1 cellular context compared by ENCODE assay signal in genomic region chr17:59365383-59365981, GRCh38.
TF ChIP-seq lines count a peak whose summit lies in the region.

No MANE protein-coding gene starts in this region.

TF ChIP-seq in K562, 482 proteins besides CTCF, POLR2A, EP300 and RAD21 (continued from another document and continues in another):
- TF ChIP-seq ETV6 (IDR thresholded peaks at IDR 0.05; ENCODE audit: borderline replicate concordance in 1 of 2, low read depth in 2 of 2, low read length in 1 of 2) (peak in 1 of 2 experiments; percentile 41; a peak in 1 of 4 replicates), ETV6 (CRISPR knock-in tag; IDR thresholded peaks at IDR 0.05; ENCODE audit: borderline replicate concordance) (no peak), DPF2 (IDR thresholded peaks at IDR 0.05) (peak; percentile 93), ZNF318 (IDR thresholded peaks at IDR 0.05; ENCODE audit: borderline replicate concordance in 1 of 2, low read depth in 1 of 2) (peak in 1 of 2 experiments; percentile 31; a peak in 2 of 4 replicates), MYNN (IDR thresholded peaks at IDR 0.05) (peak; percentile 62; the same call in 1 of the 2 replicates), MYNN (CRISPR knock-in tag; IDR thresholded peaks at IDR 0.05) (no peak), PBX2 (CRISPR knock-in tag; IDR thresholded peaks at IDR 0.05; ENCODE audit: low read depth) (no peak), PBX2 (tag; conservative IDR thresholded peaks at IDR 0.05; ENCODE audit: low read depth) (peak; percentile 73), HDAC3 (IDR thresholded peaks at IDR 0.05; ENCODE audit: borderline replicate concordance, partially characterized antibody) (peak; percentile 82), CXXC5 (CRISPR knock-in tag; IDR thresholded peaks at IDR 0.05) (peak; percentile 78), ESRRA (IDR thresholded peaks at IDR 0.05; ENCODE audit: borderline replicate concordance, low read depth) (peak; percentile 87), ZNF639 (CRISPR knock-in tag; conservative IDR thresholded peaks at IDR 0.05 in 1 of 2, IDR thresholded peaks at IDR 0.05 in 1 of 2) (peak in 1 of 2 experiments; percentile 90; a peak in 1 of 4 replicates), TEAD4 (IDR thresholded peaks at IDR 0.05; ENCODE audit: low read length) (peak; percentile 97), TEAD4 (CRISPR knock-in tag; IDR thresholded peaks at IDR 0.05; ENCODE audit: borderline replicate concordance) (no peak), SAFB2 (IDR thresholded peaks at IDR 0.05; ENCODE audit: borderline replicate concordance, low read depth, low read length, severe bottlenecking) (no peak), GATA2 (CRISPR knock-in tag; IDR thresholded peaks at IDR 0.05) (peak; percentile 92), NCOA4 (IDR thresholded peaks at IDR 0.05; ENCODE audit: partially characterized antibody) (no peak), FOXJ2 (tag; IDR thresholded peaks at IDR 0.05) (0 out of 2 replicates have a peak, but pooled peaks have one; percentile 49), MED1 (CRISPR knock-in tag; IDR thresholded peaks at IDR 0.05; ENCODE audit: borderline replicate concordance) (no peak), MXI1 (IDR thresholded peaks at IDR 0.05; ENCODE audit: low read depth, low read length) (no peak), RCOR1 (IDR thresholded peaks at IDR 0.05; ENCODE audit: borderline replicate concordance in 1 of 2, low read depth in 2 of 2, low read length in 2 of 2) (peak; percentile 97 to 100), NRF1 (conservative IDR thresholded peaks at IDR 0.05 in 1 of 2, IDR thresholded peaks at IDR 0.05 in 1 of 2) (0 out of 4 replicates have a peak, but pooled peaks of 1 of the 2 experiments have one; percentile 7), ELK3 (CRISPR knock-in tag; IDR thresholded peaks at IDR 0.05) (no peak), YY1 (IDR thresholded peaks at IDR 0.05; ENCODE audit: borderline replicate concordance in 1 of 3, control insufficient read depth in 1 of 3, extremely low read depth in 1 of 3, insufficient read depth in 3 of 3, insufficient read length in 1 of 3, insufficient replicate concordance in 2 of 3, low read depth in 1 of 3, low read length in 2 of 3) (no peak), ARID1B (IDR thresholded peaks at IDR 0.05) (peak; percentile 97), ZNF175 (CRISPR knock-in tag; IDR thresholded peaks at IDR 0.05; ENCODE audit: low read depth) (0 out of 2 replicates have a peak, but pooled peaks have one; percentile 52), FOXK1 (CRISPR knock-in tag; IDR thresholded peaks at IDR 0.05; ENCODE audit: borderline replicate concordance) (no peak), ZNF395 (CRISPR knock-in tag; IDR thresholded peaks at IDR 0.05) (peak; percentile 91), NFIC (IDR thresholded peaks at IDR 0.05) (peak; percentile 89), MTA2 (IDR thresholded peaks at IDR 0.05; ENCODE audit: low read depth) (peak; percentile 91), TFE3 (CRISPR knock-in tag; IDR thresholded peaks at IDR 0.05) (no peak), MEF2D (tag; conservative IDR thresholded peaks at IDR 0.05; ENCODE audit: low read depth) (peak; percentile 71), LEF1 (IDR thresholded peaks at IDR 0.05) (peak; percentile 73), TCF7 (IDR thresholded peaks at IDR 0.05; ENCODE audit: borderline replicate concordance) (0 out of 2 replicates have a peak, but pooled peaks have one; percentile 56), ZNF609 (CRISPR knock-in tag; IDR thresholded peaks at IDR 0.05; ENCODE audit: borderline replicate concordance) (no peak), SRSF3 (IDR thresholded peaks at IDR 0.05; ENCODE audit: insufficient read depth, low read length) (no peak), HDGF (IDR thresholded peaks at IDR 0.05) (no peak), TRIM24 (IDR thresholded peaks at IDR 0.05) (peak; percentile 83 to 91)
